In the genomic region with DNA sequence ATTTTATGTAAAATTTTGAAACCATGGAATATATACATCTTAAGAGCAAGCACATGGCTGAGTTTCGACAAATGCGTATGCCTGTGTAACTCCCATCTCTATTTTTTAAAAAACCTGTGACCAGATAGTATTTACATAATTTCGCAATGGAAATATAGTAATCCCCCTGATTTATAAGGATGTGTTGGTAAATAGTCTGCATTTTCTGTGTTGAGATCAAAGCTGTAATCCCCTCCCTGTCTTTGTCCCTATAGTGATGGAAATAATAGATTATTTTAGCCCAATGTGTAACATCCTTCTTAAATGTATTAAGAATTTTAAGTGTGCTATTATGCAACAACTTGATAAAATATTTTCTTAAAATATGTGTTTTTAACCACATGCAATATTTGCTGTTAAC, we compare ENCODE assay signal across 39 cellular contexts.
"Had no signal": no experiment of that assay in that cellular context is flagged by ENCODE, and none has a peak within 500 bp of the region (broad histone marks: within the 10 kb centered on the region; RNA-seq: fewer than 3 reads in every experiment).

No MANE protein-coding gene starts in this region.

- H3K27me3 Mint-ChIP-seq: activated naive CD4-positive, alpha-beta T cell treated with anti-CD3 and anti-CD28 coated beads, Interleukin-2, amount 10 ng/mL, durations not matched to agents 7 days and 5 days; activated naive CD4-positive, alpha-beta T cell treated with anti-CD3 and anti-CD28 coated beads, Interleukin-2, amount 50 U/mL, for 24 hours; activated naive CD8-positive, alpha-beta T cell; activated naive CD8-positive, alpha-beta T cell treated with anti-CD3 and anti-CD28 coated beads for 36 hours; activated naive CD8-positive, alpha-beta T cell treated with anti-CD3 and anti-CD28 coated beads, Interleukin-2, amount 10 ng/mL, durations not matched to agents 7 days and 5 days; activated naive CD8-positive, alpha-beta T cell treated with anti-CD3 and anti-CD28 coated beads, Interleukin-2, amount 50 U/mL, for 24 hours; activated T-cell treated with anti-CD3 and anti-CD28 coated beads, Interleukin-2, amount 50 U/mL, for 24 hours; activated T-helper 17 cell treated with anti-CD3 and anti-CD28 coated beads, Interleukin-2, amount 50 U/mL, for 72 hours; brain; central memory CD8-positive, alpha-beta T cell had no signal

- FAIRE-seq: bronchial epithelial cell, colon had no signal

- ATAC-seq: activated naive CD4-positive, alpha-beta T cell treated with anti-CD3 and anti-CD28 coated beads, Interleukin-2, amount 50 U/mL, for 72 hours; activated naive CD8-positive, alpha-beta T cell treated with anti-CD3 and anti-CD28 coated beads, Interleukin-2, amount 50 U/mL, for 24 hours; activated T-cell treated with anti-CD3 and anti-CD28 coated beads, Interleukin-2, amount 50 U/mL, for 4 hours; activated T-cell treated with anti-CD3 and anti-CD28 coated beads, Interleukin-2, amount 50 U/mL, for 72 hours; activated T-helper 17 cell treated with anti-CD3 and anti-CD28 coated beads, Interleukin-2, amount 50 U/mL, for 72 hours; body of pancreas had no signal

- H3K27ac Mint-ChIP-seq: activated naive CD4-positive, alpha-beta T cell treated with anti-CD3 and anti-CD28 coated beads for 36 hours; activated naive CD4-positive, alpha-beta T cell treated with anti-CD3 and anti-CD28 coated beads, Interleukin-2, amount 10 ng/mL, durations not matched to agents 7 days and 5 days; activated naive CD4-positive, alpha-beta T cell treated with anti-CD3 and anti-CD28 coated beads, Interleukin-2, amount 50 U/mL, for 24 hours; activated naive CD4-positive, alpha-beta T cell treated with anti-CD3 and anti-CD28 coated beads, Interleukin-2, amount 50 U/mL, for 72 hours; activated naive CD8-positive, alpha-beta T cell; activated naive CD8-positive, alpha-beta T cell treated with anti-CD3 and anti-CD28 coated beads for 36 hours; activated naive CD8-positive, alpha-beta T cell treated with anti-CD3 and anti-CD28 coated beads, Interleukin-2, amount 10 ng/mL, durations not matched to agents 7 days and 5 days; activated naive CD8-positive, alpha-beta T cell treated with anti-CD3 and anti-CD28 coated beads, Interleukin-2, amount 50 U/mL, for 24 hours; activated T-cell treated with anti-CD3 and anti-CD28 coated beads, Interleukin-2, amount 50 U/mL, for 24 hours; activated T-cell treated with anti-CD3 and anti-CD28 coated beads, Interleukin-2, amount 50 U/mL, for 72 hours; activated T-helper 1 cell treated with anti-CD3 and anti-CD28 coated beads, Interleukin-12 subunit alpha, Interleukin-12 subunit beta, Interleukin-2, Interleukin-4 antibody, amounts not matched to agents 30 ng/mL and 10 ng/mL and 1 ng/mL, durations not matched to agents 14 hours and 24 hours and 36 hours; activated T-helper 17 cell treated with anti-CD3 and anti-CD28 coated beads, Interleukin-2, amount 50 U/mL, for 72 hours; activated T-helper 2 cell treated with anti-CD3 and anti-CD28 coated beads, Interferon-gamma antibody, Interleukin-2, Interleukin-4, amounts not matched to agents 10 μg/mL and 5 μg/mL and 100 μg/mL, durations not matched to agents 14 hours and 24 hours and 36 hours; brain had no signal

- H3K4me3 Mint-ChIP-seq: activated naive CD4-positive, alpha-beta T cell treated with anti-CD3 and anti-CD28 coated beads for 36 hours; activated naive CD4-positive, alpha-beta T cell treated with anti-CD3 and anti-CD28 coated beads, Interleukin-2, amount 10 ng/mL, durations not matched to agents 7 days and 5 days; activated naive CD4-positive, alpha-beta T cell treated with anti-CD3 and anti-CD28 coated beads, Interleukin-2, amount 50 U/mL, for 24 hours; activated naive CD8-positive, alpha-beta T cell; activated naive CD8-positive, alpha-beta T cell treated with anti-CD3 and anti-CD28 coated beads for 36 hours; activated naive CD8-positive, alpha-beta T cell treated with anti-CD3 and anti-CD28 coated beads, Interleukin-2, amount 10 ng/mL, durations not matched to agents 7 days and 5 days; activated naive CD8-positive, alpha-beta T cell treated with anti-CD3 and anti-CD28 coated beads, Interleukin-2, amount 50 U/mL, for 24 hours; activated T-cell treated with anti-CD3 and anti-CD28 coated beads, Interleukin-2, amount 50 U/mL, for 24 hours; activated T-cell treated with anti-CD3 and anti-CD28 coated beads, Interleukin-2, amount 50 U/mL, for 4 hours; activated T-cell treated with anti-CD3 and anti-CD28 coated beads, Interleukin-2, amount 50 U/mL, for 72 hours; activated T-helper 1 cell treated with anti-CD3 and anti-CD28 coated beads, Interleukin-12 subunit alpha, Interleukin-12 subunit beta, Interleukin-2, Interleukin-4 antibody, amounts not matched to agents 30 ng/mL and 10 ng/mL and 1 ng/mL, durations not matched to agents 14 hours and 24 hours and 36 hours; activated T-helper 17 cell treated with anti-CD3 and anti-CD28 coated beads, Interleukin-2, amount 50 U/mL, for 72 hours; brain; central memory CD8-positive, alpha-beta T cell had no signal

- H3K4me3 ChIP-seq: adrenal gland, ascending aorta, body of pancreas, breast epithelium, cardiac muscle cell had no signal

- H3K4me1 ChIP-seq: adrenal gland, ascending aorta, body of pancreas had no signal

- H3K36me3 ChIP-seq: adrenal gland, ascending aorta, brain microvascular endothelial cell, breast epithelium, cardiac muscle cell had no signal

- H3K4me1 Mint-ChIP-seq: activated naive CD4-positive, alpha-beta T cell treated with anti-CD3 and anti-CD28 coated beads, Interleukin-2, amount 10 ng/mL, durations not matched to agents 7 days and 5 days; activated naive CD4-positive, alpha-beta T cell treated with anti-CD3 and anti-CD28 coated beads, Interleukin-2, amount 50 U/mL, for 24 hours; activated naive CD8-positive, alpha-beta T cell treated with anti-CD3 and anti-CD28 coated beads for 36 hours; activated naive CD8-positive, alpha-beta T cell treated with anti-CD3 and anti-CD28 coated beads, Interleukin-2, amount 10 ng/mL, durations not matched to agents 7 days and 5 days; activated naive CD8-positive, alpha-beta T cell treated with anti-CD3 and anti-CD28 coated beads, Interleukin-2, amount 50 U/mL, for 24 hours; activated T-helper 17 cell treated with anti-CD3 and anti-CD28 coated beads, Interleukin-2, amount 50 U/mL, for 72 hours had no signal

- DNase-seq: activated effector memory CD4-positive, alpha-beta T cell treated with anti-CD3 and anti-CD28 coated beads, Interleukin-2, amount 50 U/mL, for 16 hours; activated effector memory CD4-positive, alpha-beta T cell treated with Interleukin-2 at 50 U/mL for 16 hours; activated gamma-delta T cell; activated gamma-delta T cell treated with Interleukin-2 at 50 U/mL for 16 hours; activated naive CD4-positive, alpha-beta T cell; activated naive CD4-positive, alpha-beta T cell treated with anti-CD3 and anti-CD28 coated beads for 36 hours; activated naive CD4-positive, alpha-beta T cell treated with anti-CD3 and anti-CD28 coated beads, Interleukin-2, amount 10 ng/mL, durations not matched to agents 7 days and 5 days; activated naive CD4-positive, alpha-beta T cell treated with anti-CD3 and anti-CD28 coated beads, Interleukin-2, amount 50 U/mL, for 16 hours; activated naive CD4-positive, alpha-beta T cell treated with Interleukin-2 at 50 U/mL for 16 hours; activated naive CD8-positive, alpha-beta T cell treated with anti-CD3 and anti-CD28 coated beads for 36 hours; activated naive CD8-positive, alpha-beta T cell treated with anti-CD3 and anti-CD28 coated beads, Interleukin-2, amount 10 ng/mL, durations not matched to agents 7 days and 5 days; activated naive CD8-positive, alpha-beta T cell treated with anti-CD3 and anti-CD28 coated beads, Interleukin-2, amount 50 U/mL, for 24 hours; activated T-cell treated with anti-CD3 and anti-CD28 coated beads, Interleukin-2, amount 50 U/mL, for 24 hours; activated T-cell treated with anti-CD3 and anti-CD28 coated beads, Interleukin-2, amount 50 U/mL, for 4 hours; activated T-cell treated with anti-CD3 and anti-CD28 coated beads, Interleukin-2, amount 50 U/mL, for 48 hours; activated T-cell treated with anti-CD3 and anti-CD28 coated beads, Interleukin-2, amount 50 U/mL, for 72 hours; adrenal gland; amniotic stem cell; amygdala; anterior cingulate cortex; aorta; body of pancreas; brain microvascular endothelial cell; caudate nucleus; central memory CD4-positive, alpha-beta T cell; cerebellar nuclear complex had no signal

- H3K27ac ChIP-seq: adrenal gland, ascending aorta, body of pancreas, brain microvascular endothelial cell, breast epithelium, cardiac muscle cell had no signal

- H3K27me3 ChIP-seq: adrenal gland, ascending aorta, body of pancreas, brain microvascular endothelial cell, breast epithelium, cardiac muscle cell had no signal
